Comparison of ENCODE assay signal across 19 cellular contexts in the genomic region with DNA sequence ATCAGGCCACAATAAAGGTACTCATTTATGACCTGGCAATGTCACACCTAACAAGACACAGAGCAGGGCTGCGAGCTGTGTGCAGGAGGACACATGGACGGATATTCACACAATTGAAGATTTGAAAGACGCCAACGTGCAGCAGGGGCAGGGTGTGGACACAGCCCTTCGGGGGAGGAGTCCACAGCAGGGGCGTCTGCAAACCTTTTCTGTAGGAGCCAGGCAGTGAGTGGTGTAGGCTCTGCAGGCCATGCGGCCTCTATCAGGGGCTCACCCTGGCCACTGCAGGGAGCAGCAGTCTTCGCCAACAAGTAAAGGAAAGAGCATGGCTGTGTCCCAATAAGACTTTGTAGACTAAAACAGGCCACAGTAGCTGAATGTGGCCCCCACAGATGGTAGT.
DNase-seq lines count a peak whose midpoint lies in the region; ATAC-seq and TF ChIP-seq lines count a peak whose summit lies in the region.
"Had no signal": no experiment of that assay in that cellular context is flagged by ENCODE, and none has a peak within 500 bp of the region (broad histone marks: within the 10 kb centered on the region; RNA-seq: fewer than 3 reads in every experiment).

No MANE protein-coding gene starts in this region.

- no peak overlapping the region for H3K9ac ChIP-seq in Karpas-422 (ENCODE audit: low read length)

- no peak overlapping the region for H3K4me3 ChIP-seq in H7 (ENCODE audit: insufficient read depth, low read depth, low read length)
- H3K4me3 ChIP-seq in MG63, result no peak overlapping the region
- no peak overlapping the region for H3K4me3 ChIP-seq in Karpas-422 (ENCODE audit: low read length)
- H3K4me3 ChIP-seq in esophagus squamous epithelium, result no peak overlapping the region
- H3K4me3 ChIP-seq: HAP-1, SK-N-MC had no signal

- ATAC-seq in left colon, result peak; percentile 69

- 73 to 79% methylated on average over 8 of the region's 8 CpGs for WGBS in esophagus squamous epithelium, 2 donors

- H4K20me1 ChIP-seq in Karpas-422 (ENCODE audit: insufficient read depth, low read depth, low read length), result no peaks in the 10 kb centered on the region

- H3K9me3 ChIP-seq in MG63 (no peaks in the 10 kb centered on the region), Karpas-422 (ENCODE audit: low read length) (no peaks in the 10 kb centered on the region), esophagus squamous epithelium (no peaks in the 10 kb centered on the region)
- H3K9me3 ChIP-seq: BE2C, HAP-1 had no signal

- H3K9me2 ChIP-seq in Karpas-422 (replicated peaks; ENCODE audit: insufficient read depth, low read length), result no peaks in the 10 kb centered on the region

- no peak overlapping the region for H2AFZ ChIP-seq in Karpas-422 (ENCODE audit: low read length)

- H3K79me2 ChIP-seq in Karpas-422 (ENCODE audit: low read length), result no peaks in the 10 kb centered on the region

- H3K4me2 ChIP-seq in Karpas-422 (ENCODE audit: low read depth, low read length, poor library complexity, severe bottlenecking), result no peak overlapping the region

- H3K27me3 ChIP-seq in H7 (ENCODE audit: control insufficient read depth, insufficient read depth, low read length), result no peaks in the 10 kb centered on the region; the same call in 1 of the 2 replicates
- H3K27me3 ChIP-seq in MG63, result no peaks in the 10 kb centered on the region
- H3K27me3 ChIP-seq in Karpas-422 (ENCODE audit: low read length), result no peaks in the 10 kb centered on the region
- H3K27me3 ChIP-seq in esophagus squamous epithelium, result no peaks in the 10 kb centered on the region
- H3K27me3 ChIP-seq: BE2C had no signal

- no peak overlapping the region for H3K27ac ChIP-seq in Karpas-422 (ENCODE audit: low read length)
- no peak overlapping the region for H3K27ac ChIP-seq in esophagus squamous epithelium
- H3K27ac ChIP-seq: RWPE1, SK-N-MC had no signal

- no peak for TF ChIP-seq POLR2A in esophagus squamous epithelium (IDR thresholded peaks at IDR 0.05)

- no peaks in the 10 kb centered on the region for H3K36me3 ChIP-seq in H7 (replicated peaks; ENCODE audit: control insufficient read depth, insufficient read depth, low read length)
- no peaks in the 10 kb centered on the region for H3K36me3 ChIP-seq in MG63
- H3K36me3 ChIP-seq in Karpas-422 (ENCODE audit: insufficient read depth, low read length), result no peaks in the 10 kb centered on the region
- no peaks in the 10 kb centered on the region for H3K36me3 ChIP-seq in esophagus squamous epithelium
- H3K36me3 ChIP-seq: BE2C, HAP-1 had no signal

- H3K4me1 ChIP-seq in Karpas-422 (ENCODE audit: low read length), result no peaks in the 10 kb centered on the region
- peaks cover 0 to under 1% (median 0%) of the 10 kb centered on the region in 3 donors for H3K4me1 ChIP-seq in esophagus squamous epithelium
- H3K4me1 ChIP-seq: BE2C, HAP-1 had no signal

- no peak for TF ChIP-seq CTCF in esophagus squamous epithelium (IDR thresholded peaks at IDR 0.05)

- intact Hi-C loops in left colon (cut with DNase I, micrococcal nuclease), result no loop called here
- intact Hi-C loops in esophagus squamous epithelium (cut with DNase I), result no loop called here

- DNase-seq in ELF-1 (ENCODE audit: low read depth, low spot score), result peak; percentile 18
- peak; percentile 55 for DNase-seq in H7
- peak; percentile 55 for DNase-seq in NCI-H526 treated with DMSO at 0.1 percent for 48 hours (lab: John Stamatoyannopoulos, UW)
- DNase-seq in left colon, result no peak
- DNase-seq in MG63, result no peak
- DNase-seq in NCI-H510A (lab: John Stamatoyannopoulos, UW), result no peak
- DNase-seq in Karpas-422, result no peak
- DNase-seq in esophagus squamous epithelium (lab: John Stamatoyannopoulos, UW), result no peak
- DNase-seq: BE2C; EL; KG1; NCI-H1694; NCI-H2081; NK-92 treated with Interleukin-12 subunit alpha and Interleukin-12 subunit beta, amount 100 ng/mL, for 24 hours; SHP77 treated with DMSO at 0.1 percent for 48 hours; SW 1271 had no signal

Comparison
In these comparisons a context has a peak if more than half of its experiments do, and no peak if none do; other contexts are left out.
1. DNase-seq: peak in ELF-1 (single experiment), H7 (single experiment) and NCI-H526 treated with DMSO at 0.1 percent for 48 hours (single experiment); none in left colon (0 of 2), MG63 (single experiment), NCI-H510A (single experiment), Karpas-422 (single experiment) and esophagus squamous epithelium (single experiment).